Comparison of ENCODE assay signal across 13 cellular contexts in the genomic region with DNA sequence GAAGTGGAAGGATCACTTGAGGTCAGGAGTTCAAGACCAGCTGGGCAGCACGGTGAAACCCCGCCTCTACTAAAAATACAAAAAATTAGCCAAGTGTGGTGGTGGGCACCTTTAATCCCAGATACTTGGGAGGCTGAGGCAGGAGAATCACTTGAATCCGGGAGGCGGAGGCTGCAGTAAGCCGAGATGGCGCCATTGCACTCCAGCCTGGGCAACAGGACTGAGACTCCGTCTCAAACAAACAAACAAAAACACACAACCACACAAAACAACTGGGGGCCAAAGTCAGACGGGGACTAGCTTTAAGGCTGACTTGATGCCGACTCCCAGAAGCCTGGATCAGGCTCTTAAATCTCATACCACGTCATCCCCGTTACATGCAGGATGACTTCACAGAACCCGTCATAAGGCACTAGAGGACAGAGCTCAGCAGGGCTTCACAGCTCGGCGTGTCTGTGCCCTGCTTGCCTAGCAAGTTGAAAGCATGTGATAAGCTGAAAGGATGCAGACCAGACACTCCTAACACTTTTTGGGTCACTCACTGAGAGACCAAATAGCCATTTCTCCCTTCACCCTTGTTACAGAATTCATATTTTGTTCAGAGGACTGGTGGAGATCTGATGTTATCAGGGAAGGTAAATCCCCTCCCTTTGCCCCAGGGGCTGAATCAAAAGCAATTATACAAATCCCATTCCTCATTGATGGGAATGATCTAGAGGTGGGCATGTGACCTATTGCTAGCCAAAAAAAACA.
DNase-seq lines count a peak whose midpoint lies in the region; ATAC-seq and TF ChIP-seq lines count a peak whose summit lies in the region.
"Had no signal": no experiment of that assay in that cellular context is flagged by ENCODE, and none has a peak within 500 bp of the region (broad histone marks: within the 10 kb centered on the region; RNA-seq: fewer than 3 reads in every experiment).

No MANE protein-coding gene starts in this region.

- H3K4me3 Mint-ChIP-seq in brain (peak overlapping the region in 3 of 5 experiments; percentile 30 to 64 (median 59)), mesothelial cell of epicardium (no peak overlapping the region)

- H3K27ac Mint-ChIP-seq in brain (peak overlapping the region in 4 of 5 experiments; percentile 74 to 99 (median 91)), mesothelial cell of epicardium (peak overlapping the region; percentile 83)

- H3K27me3 ChIP-seq in cardiac muscle cell: no peaks in the 10 kb centered on the region
- no peaks in the 10 kb centered on the region for H3K27me3 ChIP-seq in aorta (ENCODE audit: control insufficient read depth in 1 of 2, insufficient read depth in 2 of 2, low read length in 1 of 2)

- DNase-seq in cardiac muscle cell (ENCODE audit: low read depth in 1 of 2, low spot score in 1 of 2): peak; percentile 23 to 34
- DNase-seq in cardiac septum (ENCODE audit: low spot score): no peak
- DNase-seq in mesothelial cell of epicardium (ENCODE audit: low spot score in 2 of 2, unreplicated experiment in 2 of 2): no peak
- DNase-seq in aorta: no peak
- DNase-seq in putamen (ENCODE audit: low spot score): no peak
- DNase-seq in germinal center (ENCODE audit: low spot score): no peak
- DNase-seq: activated CD4-positive, alpha-beta T cell treated with anti-CD3 and anti-CD28 coated beads for 48 hours; activated effector memory CD4-positive, alpha-beta T cell treated with Interleukin-2 at 50 U/mL for 16 hours; central memory CD4-positive, alpha-beta T cell; H7 had no signal

- H3K27ac ChIP-seq in cardiac muscle cell (no peak overlapping the region), aorta (ENCODE audit: low read depth in 1 of 2, low read length in 2 of 2) (no peak overlapping the region)

- H3K9me3 ChIP-seq in cardiac muscle cell (ENCODE audit: low read depth) (no peaks in the 10 kb centered on the region), aorta (ENCODE audit: control insufficient read depth, low read length) (no peaks in the 10 kb centered on the region)

- peaks cover 15% of the 10 kb centered on the region for H3K4me1 ChIP-seq in cardiac muscle cell (ENCODE audit: low read depth)
- H3K4me1 ChIP-seq in aorta (ENCODE audit: control insufficient read depth in 1 of 2, insufficient read depth in 2 of 2, low read length in 2 of 2): peaks cover 2 to 13% of the 10 kb centered on the region in 2 donors

- H3K36me3 Mint-ChIP-seq in brain: peaks cover 7% of the 10 kb centered on the region
- peaks cover 6% of the 10 kb centered on the region for H3K36me3 Mint-ChIP-seq in mesothelial cell of epicardium

- peaks cover 2 to 8% (median 7%) of the 10 kb centered on the region in 5 experiments for H3K9me3 Mint-ChIP-seq in brain
- H3K9me3 Mint-ChIP-seq in mesothelial cell of epicardium: peaks cover 6% of the 10 kb centered on the region

- H3K27me3 Mint-ChIP-seq in brain (no peaks in the 10 kb centered on the region), mesothelial cell of epicardium (ENCODE audit: low read depth) (no peaks in the 10 kb centered on the region)

- WGBS in aorta, 2 donors: 81% methylated on average over 14 of the region's 14 CpGs

- ATAC-seq in aorta (ENCODE audit: low FRiP score): peak; percentile 27
- no peak for ATAC-seq in GM21515 (IDR thresholded peaks at IDR 0.05; ENCODE audit: unreplicated experiment)
- ATAC-seq: esophagus mucosa had no signal

- TF ChIP-seq CTCF in cardiac muscle cell (IDR thresholded peaks at IDR 0.05; ENCODE audit: low read depth, low read length) (no peak), brain (conservative IDR thresholded peaks at IDR 0.05) (no peak), mesothelial cell of epicardium (IDR thresholded peaks at IDR 0.05; ENCODE audit: unreplicated experiment) (no peak)

- peaks cover 77% of the 10 kb centered on the region for H3K4me1 Mint-ChIP-seq in brain
- peaks cover 63% of the 10 kb centered on the region for H3K4me1 Mint-ChIP-seq in mesothelial cell of epicardium

- H3K4me3 ChIP-seq in cardiac muscle cell (no peak overlapping the region), aorta (ENCODE audit: low read length in 2 of 2) (no peak overlapping the region)

- H3K36me3 ChIP-seq in cardiac muscle cell (no peaks in the 10 kb centered on the region), aorta (ENCODE audit: control insufficient read depth in 1 of 2, insufficient read depth in 2 of 2, low read length in 1 of 2) (no peaks in the 10 kb centered on the region)

- intact Hi-C loops in cardiac septum (cut with DNase I): loop anchor here (5.0 kb wide), 2 partner anchors 65 to 85 kb away; a partner anchor contains a TSS
- intact Hi-C loops in aorta (cut with DNase I): no loop called here

Comparison
In these comparisons a context has a peak if more than half of its experiments do, and no peak if none do; other contexts are left out.
1. DNase-seq: peak in cardiac muscle cell (2 of 2); none in cardiac septum (single experiment), mesothelial cell of epicardium (0 of 2), aorta (0 of 2), putamen (single experiment) and germinal center (single experiment).